ENCODE assay signal across 8 cellular contexts in the genomic region with DNA sequence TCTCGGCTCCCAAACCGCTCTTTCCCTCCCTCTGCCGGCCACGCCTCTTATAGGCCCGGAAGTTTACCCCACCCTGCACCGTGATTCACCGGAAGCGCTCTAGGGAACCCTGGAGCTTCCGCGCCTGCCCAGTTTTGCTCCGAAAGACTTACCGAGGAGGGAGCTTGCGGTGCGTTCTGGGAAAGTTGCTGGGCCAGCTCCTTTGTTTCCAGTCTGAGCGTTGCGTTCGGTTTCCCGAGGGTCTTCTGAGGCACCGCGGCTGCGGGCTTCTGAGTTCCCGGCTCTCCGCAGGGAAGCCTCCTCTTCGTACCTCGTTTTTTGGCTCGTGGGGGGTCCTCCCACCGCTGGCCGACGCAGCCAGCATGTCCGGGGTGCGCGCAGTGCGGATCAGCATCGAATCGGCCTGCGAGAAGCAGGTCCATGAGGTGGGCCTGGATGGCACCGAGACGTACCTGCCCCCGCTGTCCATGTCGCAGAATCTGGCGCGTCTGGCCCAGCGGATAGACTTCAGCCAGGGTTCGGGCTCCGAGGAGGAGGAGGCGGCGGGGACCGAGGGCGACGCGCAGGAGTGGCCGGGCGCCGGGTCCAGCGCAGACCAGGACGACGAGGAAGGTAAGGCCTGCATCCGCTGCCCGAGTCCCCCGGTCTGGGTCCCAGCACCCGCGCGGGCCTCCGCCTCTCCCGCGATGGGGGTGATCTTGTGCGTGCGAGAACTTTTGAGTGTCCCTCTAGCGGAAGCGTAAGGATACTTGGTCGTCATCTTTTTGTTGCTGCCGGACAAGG. TPM values are rescaled to one million over a fixed set of nuclear protein-coding genes. Genes with fewer than 3 reads are reported as not detected.
DNase-seq lines count a peak whose midpoint lies in the region; ATAC-seq and TF ChIP-seq lines count a peak whose summit lies in the region.

A gene with protein sequence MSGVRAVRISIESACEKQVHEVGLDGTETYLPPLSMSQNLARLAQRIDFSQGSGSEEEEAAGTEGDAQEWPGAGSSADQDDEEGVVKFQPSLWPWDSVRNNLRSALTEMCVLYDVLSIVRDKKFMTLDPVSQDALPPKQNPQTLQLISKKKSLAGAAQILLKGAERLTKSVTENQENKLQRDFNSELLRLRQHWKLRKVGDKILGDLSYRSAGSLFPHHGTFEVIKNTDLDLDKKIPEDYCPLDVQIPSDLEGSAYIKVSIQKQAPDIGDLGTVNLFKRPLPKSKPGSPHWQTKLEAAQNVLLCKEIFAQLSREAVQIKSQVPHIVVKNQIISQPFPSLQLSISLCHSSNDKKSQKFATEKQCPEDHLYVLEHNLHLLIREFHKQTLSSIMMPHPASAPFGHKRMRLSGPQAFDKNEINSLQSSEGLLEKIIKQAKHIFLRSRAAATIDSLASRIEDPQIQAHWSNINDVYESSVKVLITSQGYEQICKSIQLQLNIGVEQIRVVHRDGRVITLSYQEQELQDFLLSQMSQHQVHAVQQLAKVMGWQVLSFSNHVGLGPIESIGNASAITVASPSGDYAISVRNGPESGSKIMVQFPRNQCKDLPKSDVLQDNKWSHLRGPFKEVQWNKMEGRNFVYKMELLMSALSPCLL (plus strand): TSS at position 131 of the 783 bp plus-strand sequence. CDS start 232 bp downstream, at position 363.

- H3K27ac Mint-ChIP-seq in activated CD4-positive, alpha-beta T cell treated with anti-CD3 and anti-CD28 coated beads, Interleukin-2, amount 10 ng/mL, durations not matched to agents 7 days and 5 days: peak within 1 kb of the TSS; percentile 96

- H3K9me3 Mint-ChIP-seq in activated CD4-positive, alpha-beta T cell treated with anti-CD3 and anti-CD28 coated beads, Interleukin-2, amount 10 ng/mL, durations not matched to agents 7 days and 5 days: no peaks in the 10 kb centered on the region

- TF ChIP-seq CTCF in C4-2B (conservative IDR thresholded peaks at IDR 0.05): peak; percentile 51

- ATAC-seq in GM19328 (IDR thresholded peaks at IDR 0.05; ENCODE audit: unreplicated experiment) (peak; percentile 96), HG03520 (IDR thresholded peaks at IDR 0.05; ENCODE audit: unreplicated experiment) (peak; percentile 95)

- DNase-seq in NCI-H526 treated with DMSO at 0.1 percent for 48 hours (lab: John Stamatoyannopoulos, UW): peak; percentile 98
- peak; percentile 92 for DNase-seq in activated CD4-positive, alpha-beta T cell treated with anti-CD3 and anti-CD28 coated beads, Interleukin-2, amount 10 ng/mL, durations not matched to agents 7 days and 5 days
- DNase-seq in dedifferentiated amniotic fluid mesenchymal stem cell (ENCODE audit: extremely low spot score): peak; percentile 96
- peak; percentile 99 for DNase-seq in left kidney (ENCODE audit: low read depth, low spot score)
- peak; percentile 90 to 94 for DNase-seq in stimulated activated CD4-positive, alpha-beta T cell treated with anti-CD3 and anti-CD28 coated beads, Interleukin-2, amount 100 ng/mL, for 24 hours

- POLR2A ChIA-PET in activated CD4-positive, alpha-beta T cell treated with anti-CD3 and anti-CD28 coated beads, Interleukin-2, amount 10 ng/mL, durations not matched to agents 7 days and 5 days (lab: Charles Lee): interaction anchor here (0.7 to 2.4 kb wide), 5 partner anchors 24 to 132 kb away, joined by 3 to 33 read pairs (median 4); a partner anchor contains a TSS

- H3K4me3 Mint-ChIP-seq in activated CD4-positive, alpha-beta T cell treated with anti-CD3 and anti-CD28 coated beads, Interleukin-2, amount 10 ng/mL, durations not matched to agents 7 days and 5 days: peak within 1 kb of the TSS; percentile 95

- CTCF ChIA-PET in activated CD4-positive, alpha-beta T cell treated with anti-CD3 and anti-CD28 coated beads, Interleukin-2, amount 10 ng/mL, durations not matched to agents 7 days and 5 days (lab: Charles Lee): interaction anchor here (0.7 to 1.8 kb wide), 7 partner anchors 11 to 154 kb away, joined by 3 to 7 read pairs (median 3); a partner anchor contains a TSS

- H3K27ac ChIP-seq in C4-2B: peak within 1 kb of the TSS; percentile 98

- H3K4me1 Mint-ChIP-seq in activated CD4-positive, alpha-beta T cell treated with anti-CD3 and anti-CD28 coated beads, Interleukin-2, amount 10 ng/mL, durations not matched to agents 7 days and 5 days: peaks cover 49% of the 10 kb centered on the region

- H3K36me3 Mint-ChIP-seq in activated CD4-positive, alpha-beta T cell treated with anti-CD3 and anti-CD28 coated beads, Interleukin-2, amount 10 ng/mL, durations not matched to agents 7 days and 5 days (ENCODE audit: low read depth): peaks cover 38% of the 10 kb centered on the region

- no peaks in the 10 kb centered on the region for H3K27me3 Mint-ChIP-seq in activated CD4-positive, alpha-beta T cell treated with anti-CD3 and anti-CD28 coated beads, Interleukin-2, amount 10 ng/mL, durations not matched to agents 7 days and 5 days

RNA-seq across cellular contexts. Expression of the gene that starts here (rescaled TPM):
- 10 to 100 TPM; 40.7 to 42.1 TPM for total RNA-seq in activated CD4-positive, alpha-beta T cell treated with anti-CD3 and anti-CD28 coated beads, Interleukin-2, amount 10 ng/mL, durations not matched to agents 7 days and 5 days

Comparison
In these comparisons a context has a peak if more than half of its experiments do, and no peak if none do; other contexts are left out.
1. Peak in every context shown above with its lines: DNase-seq, ATAC-seq and H3K27ac ChIP-seq.